Comparison of ENCODE assay signal across 8 cellular contexts in the genomic region with DNA sequence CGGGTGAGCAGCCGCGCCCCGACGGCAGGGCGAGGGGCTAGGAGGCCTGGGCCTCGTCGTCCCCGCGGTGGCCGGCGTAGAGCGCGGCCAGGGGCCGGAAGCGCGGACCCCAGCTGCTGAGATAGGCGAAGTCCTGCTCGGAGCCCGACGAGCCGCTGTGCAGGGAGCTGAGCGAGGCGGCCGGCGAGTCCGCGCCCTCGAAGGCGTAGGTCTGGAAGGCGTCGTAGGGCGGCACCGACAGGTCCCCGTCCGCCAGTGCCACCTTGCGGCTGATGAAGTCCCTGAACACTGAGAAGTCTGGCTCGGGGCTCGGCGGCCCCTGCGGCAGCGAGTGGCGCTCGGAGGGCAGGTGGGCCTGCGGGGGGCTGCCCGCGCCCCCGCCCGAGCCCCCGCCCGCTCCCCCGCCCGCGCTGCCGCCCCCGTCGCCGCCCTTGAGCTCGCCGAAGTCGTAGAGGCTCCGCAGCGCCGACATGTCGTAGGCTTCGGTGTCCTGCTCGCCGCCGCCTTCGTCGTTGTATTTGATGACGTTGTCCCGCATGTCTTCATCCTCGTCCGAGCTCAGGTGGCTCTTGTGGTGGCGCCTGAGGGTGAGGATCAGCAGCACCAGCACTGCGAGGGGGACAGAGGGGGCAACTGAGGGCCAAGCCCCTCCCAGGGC. TPM values are rescaled to one million over a fixed set of nuclear protein-coding genes. Genes with fewer than 3 reads are reported as not detected.
A peak's percentile ranks its signal among the peaks of the same experiment; 100 is the strongest.
DNase-seq lines count a peak whose midpoint lies in the region; ATAC-seq and TF ChIP-seq lines count a peak whose summit lies in the region.

No MANE protein-coding gene starts in this region.

- no peaks in the 10 kb centered on the region for H3K4me1 ChIP-seq in CD8-positive, alpha-beta memory T cell (ENCODE audit: insufficient read depth, low read length)
- H3K4me1 ChIP-seq in lower lobe of right lung: no peaks in the 10 kb centered on the region

- H3K27me3 Mint-ChIP-seq in CD8-positive, alpha-beta memory T cell: peaks cover 38 to 74% of the 10 kb centered on the region in 2 donors
- H3K27me3 Mint-ChIP-seq in activated CD4-positive, alpha-beta T cell treated with anti-CD3 and anti-CD28 coated beads, Interleukin-2, amount 10 ng/mL, durations not matched to agents 7 days and 5 days: peaks cover 45% of the 10 kb centered on the region

- H3K4me1 Mint-ChIP-seq in CD8-positive, alpha-beta memory T cell: peaks cover 0 to 7% (median 0%) of the 10 kb centered on the region in 3 donors
- no peaks in the 10 kb centered on the region for H3K4me1 Mint-ChIP-seq in activated CD4-positive, alpha-beta T cell treated with anti-CD3 and anti-CD28 coated beads, Interleukin-2, amount 10 ng/mL, durations not matched to agents 7 days and 5 days

- CTCF ChIA-PET in CD8-positive, alpha-beta memory T cell (lab: Charles Lee): interaction anchor here (1.1 to 3.9 kb wide), 3 partner anchors 161 to 263 kb away, joined by 3 to 28 read pairs (median 8); no protein-coding TSS in a partner anchor
- CTCF ChIA-PET in activated CD4-positive, alpha-beta T cell treated with anti-CD3 and anti-CD28 coated beads, Interleukin-2, amount 10 ng/mL, durations not matched to agents 7 days and 5 days (lab: Charles Lee): interaction anchor here (0.6 to 2.6 kb wide), 7 partner anchors 8 to 184 kb away, joined by 3 to 10 read pairs (median 3); no protein-coding TSS in a partner anchor

- H3K27ac Mint-ChIP-seq in CD8-positive, alpha-beta memory T cell: peak overlapping the region in 1 of 8 donors; percentile 67
- H3K27ac Mint-ChIP-seq in activated CD4-positive, alpha-beta T cell treated with anti-CD3 and anti-CD28 coated beads, Interleukin-2, amount 10 ng/mL, durations not matched to agents 7 days and 5 days: no peak overlapping the region

- intact Hi-C loops in lower lobe of right lung (cut with DNase I): no loop called here

- H3K4me3 ChIP-seq in CD8-positive, alpha-beta memory T cell (ENCODE audit: low read length): no peak overlapping the region
- no peak overlapping the region for H3K4me3 ChIP-seq in NB4 (ENCODE audit: low read depth, low read length)
- no peak overlapping the region for H3K4me3 ChIP-seq in lower lobe of right lung

- H3K36me3 Mint-ChIP-seq in CD8-positive, alpha-beta memory T cell: no peaks in the 10 kb centered on the region
- no peaks in the 10 kb centered on the region for H3K36me3 Mint-ChIP-seq in activated CD4-positive, alpha-beta T cell treated with anti-CD3 and anti-CD28 coated beads, Interleukin-2, amount 10 ng/mL, durations not matched to agents 7 days and 5 days (ENCODE audit: low read depth)

- DNase-seq in CD8-positive, alpha-beta memory T cell: peak; percentile 48 to 68 (median 54)
- DNase-seq in NB4 (ENCODE audit: low read depth): peak; percentile 81
- DNase-seq in activated CD4-positive, alpha-beta T cell treated with anti-CD3 and anti-CD28 coated beads, Interleukin-2, amount 10 ng/mL, durations not matched to agents 7 days and 5 days: peak; percentile 70
- DNase-seq in dermis microvascular lymphatic vessel endothelial cell (ENCODE audit: low read depth in 2 of 2): peak; percentile 12 to 64
- DNase-seq in lower lobe of right lung: peak; percentile 84
- DNase-seq in stimulated activated CD8-positive, alpha-beta memory T cell treated with anti-CD3 and anti-CD28 coated beads, Interleukin-15, amount 100 ng/mL, for 24 hours (ENCODE audit: low read depth): peak; percentile 35
- DNase-seq in NCI-H82 treated with DMSO at 0.1 percent for 48 hours (lab: John Stamatoyannopoulos, UW; ENCODE audit: unreplicated experiment): no peak

- TF ChIP-seq POLR2A in NB4 (IDR thresholded peaks at IDR 0.05; ENCODE audit: extremely low read depth, insufficient read length) (no peak), GM18505 (IDR thresholded peaks at IDR 0.05; ENCODE audit: borderline replicate concordance, extremely low read depth, insufficient read depth, insufficient read length) (no peak)

- peak overlapping the region in 2 of 7 donors; percentile 15 to 48 for H3K4me3 Mint-ChIP-seq in CD8-positive, alpha-beta memory T cell
- no peak overlapping the region for H3K4me3 Mint-ChIP-seq in activated CD4-positive, alpha-beta T cell treated with anti-CD3 and anti-CD28 coated beads, Interleukin-2, amount 10 ng/mL, durations not matched to agents 7 days and 5 days

- TF ChIP-seq CTCF in NB4 (IDR thresholded peaks at IDR 0.05; ENCODE audit: low read depth, low read length): peak; percentile 72
- TF ChIP-seq CTCF in lower lobe of right lung (IDR thresholded peaks at IDR 0.05): peak; percentile 59

- ATAC-seq in lower lobe of right lung (peak; percentile 84), GM18505 (IDR thresholded peaks at IDR 0.05; ENCODE audit: unreplicated experiment) (no peak)

- H3K36me3 ChIP-seq in CD8-positive, alpha-beta memory T cell (ENCODE audit: insufficient read depth, low read length): no peaks in the 10 kb centered on the region
- H3K36me3 ChIP-seq in lower lobe of right lung: no peaks in the 10 kb centered on the region

- no peaks in the 10 kb centered on the region for H3K9me3 ChIP-seq in CD8-positive, alpha-beta memory T cell (ENCODE audit: low read length)
- no peaks in the 10 kb centered on the region for H3K9me3 ChIP-seq in lower lobe of right lung

- H3K27me3 ChIP-seq in CD8-positive, alpha-beta memory T cell (ENCODE audit: insufficient read depth, low read length, poor library complexity, severe bottlenecking): peaks cover 28% of the 10 kb centered on the region
- peaks cover 61% of the 10 kb centered on the region for H3K27me3 ChIP-seq in lower lobe of right lung (ENCODE audit: low read depth)

- POLR2A ChIA-PET in CD8-positive, alpha-beta memory T cell (lab: Charles Lee): no interaction called here
- POLR2A ChIA-PET in activated CD4-positive, alpha-beta T cell treated with anti-CD3 and anti-CD28 coated beads, Interleukin-2, amount 10 ng/mL, durations not matched to agents 7 days and 5 days (lab: Charles Lee): no interaction called here

- no peaks in the 10 kb centered on the region for H3K9me3 Mint-ChIP-seq in CD8-positive, alpha-beta memory T cell
- H3K9me3 Mint-ChIP-seq in activated CD4-positive, alpha-beta T cell treated with anti-CD3 and anti-CD28 coated beads, Interleukin-2, amount 10 ng/mL, durations not matched to agents 7 days and 5 days: no peaks in the 10 kb centered on the region

- no peak overlapping the region for H3K27ac ChIP-seq in CD8-positive, alpha-beta memory T cell (ENCODE audit: low read depth, low read length)
- no peak overlapping the region for H3K27ac ChIP-seq in lower lobe of right lung

RNA-seq across cellular contexts. Expression of a gene that starts 56.5 kb away (rescaled TPM):
- 1 to 10 TPM; 3.5 to 4.1 TPM for total RNA-seq in CD8-positive, alpha-beta memory T cell
- 2.8 TPM for polyA plus RNA-seq in CD8-positive, alpha-beta memory T cell
- total RNA-seq in activated CD4-positive, alpha-beta T cell treated with anti-CD3 and anti-CD28 coated beads, Interleukin-2, amount 10 ng/mL, durations not matched to agents 7 days and 5 days: 1 to 10 TPM; 1.1 to 1.5 TPM
- total RNA-seq in dermis microvascular lymphatic vessel endothelial cell (9.1 and 10.9 TPM in 2 replicates), lower lobe of right lung (35.7 TPM)
